ENCODE assay signal across 21 cellular contexts in genomic region chr13:25898991-25899390, GRCh38.
"Had no signal": no experiment of that assay in that cellular context is flagged by ENCODE, and none has a peak within 500 bp of the region (broad histone marks: within the 10 kb centered on the region; RNA-seq: fewer than 3 reads in every experiment).

No MANE protein-coding gene starts in this region.

- H3K9me3 ChIP-seq: gastrocnemius medialis, right lobe of liver, tibial nerve had no signal

- H3K27ac Mint-ChIP-seq: activated CD4-positive, alpha-beta memory T cell treated with anti-CD3 and anti-CD28 coated beads for 36 hours; dendritic cell treated with granulocyte-macrophage colony-stimulating factor and Interleukin-4, amounts not matched to agents 40 ng/mL and 50 ng/mL, for 4 days; nephron had no signal

- H3K27ac ChIP-seq: epithelial cell of prostate, gastrocnemius medialis, left ventricle myocardium inferior, right lobe of liver, tibial nerve had no signal

- DNase-seq: activated CD4-positive, alpha-beta memory T cell treated with anti-CD3 and anti-CD28 coated beads for 36 hours; activated CD4-positive, alpha-beta T cell treated with anti-CD3 and anti-CD28 coated beads, Interleukin-2, amount 10 ng/mL, durations not matched to agents 24 days and 14 days; activated CD4-positive, CD25-positive, alpha-beta regulatory T cell treated with anti-CD3 and anti-CD28 coated beads, Interleukin-2, amount 50 U/mL, for 72 hours; activated T-cell treated with anti-CD3 and anti-CD28 coated beads, Interleukin-2, amount 50 U/mL, for 4 hours; amniotic stem cell; gastrocnemius medialis; glutamatergic neuron; islet precursor cell; left ventricle myocardium inferior; mesendoderm; right lobe of liver; stimulated activated CD4-positive, alpha-beta T cell treated with anti-CD3 and anti-CD28 coated beads, Interleukin-2, amount 100 ng/mL, for 48 hours; stimulated activated naive CD4-positive, alpha-beta T cell treated with Interleukin-2 at 50 U/mL for 16 hours; T-helper 9 cell had no signal

- H3K4me3 ChIP-seq: gastrocnemius medialis, left ventricle myocardium inferior, lung, right lobe of liver, tibial nerve had no signal

- FAIRE-seq: astrocyte had no signal

- H3K4me1 ChIP-seq: gastrocnemius medialis, left ventricle myocardium inferior, right lobe of liver, tibial nerve had no signal

- H3K27me3 Mint-ChIP-seq: dendritic cell treated with granulocyte-macrophage colony-stimulating factor and Interleukin-4, amounts not matched to agents 40 ng/mL and 50 ng/mL, for 4 days had no signal

- H3K4me3 Mint-ChIP-seq: activated CD4-positive, alpha-beta memory T cell treated with anti-CD3 and anti-CD28 coated beads for 36 hours; activated CD4-positive, alpha-beta T cell treated with anti-CD3 and anti-CD28 coated beads, Interleukin-2, amount 10 ng/mL, durations not matched to agents 24 days and 14 days; activated T-cell treated with anti-CD3 and anti-CD28 coated beads, Interleukin-2, amount 50 U/mL, for 4 hours; dendritic cell treated with granulocyte-macrophage colony-stimulating factor and Interleukin-4, amounts not matched to agents 40 ng/mL and 50 ng/mL, for 4 days; nephron had no signal

- H3K27me3 ChIP-seq: gastrocnemius medialis, right lobe of liver, tibial nerve had no signal

- H3K36me3 ChIP-seq: gastrocnemius medialis, left ventricle myocardium inferior, right lobe of liver, tibial nerve had no signal

- ATAC-seq: activated naive CD4-positive, alpha-beta T cell treated with anti-CD3 and anti-CD28 coated beads, Interleukin-2, amount 50 U/mL, for 72 hours; activated T-cell treated with anti-CD3 and anti-CD28 coated beads, Interleukin-2, amount 50 U/mL, for 4 hours; gastrocnemius medialis; right lobe of liver had no signal
